In genomic region chr14:24256960-24257359, GRCh38 we compare ENCODE assay signal across 27 cellular contexts. TPM values are rescaled to one million over a fixed set of nuclear protein-coding genes. Genes with fewer than 3 reads are reported as not detected.
DNase-seq lines count a peak whose midpoint lies in the region; ATAC-seq, FAIRE-seq and TF ChIP-seq lines count a peak whose summit lies in the region.
"Had no signal": no experiment of that assay in that cellular context is flagged by ENCODE, and none has a peak within 500 bp of the region (broad histone marks: within the 10 kb centered on the region; RNA-seq: fewer than 3 reads in every experiment).

No MANE protein-coding gene starts in this region.

- no peak overlapping the region for H3K4me3 Mint-ChIP-seq in T-helper 1 cell treated with Interleukin-12 subunit alpha and Interleukin-12 subunit beta and Interleukin-4 antibody, amounts not matched to agents 30 μg/mL and 1 μg/mL, for 36 hours
- H3K4me3 Mint-ChIP-seq in T-helper 17 cell, result no peak overlapping the region
- H3K4me3 Mint-ChIP-seq: CD4-positive, alpha-beta memory T cell; H9; HFFc6 had no signal

- DNase-seq in T-helper 1 cell (no peak), T-helper 17 cell (no peak), kidney (peak; percentile 52), spleen (peak; percentile 66), GM12892 (ENCODE audit: insufficient read length) (no peak)
- DNase-seq: ACHN; Caco-2; CD4-positive, alpha-beta memory T cell; DND-41; GM23248; H9; HFFc6; KBM-7; NCI-H1092; NCI-H1436; NCI-H1930; NCI-H2227 treated with DMSO at 0.1 percent for 48 hours; NCI-H510A treated with DMSO at 0.1 percent for 48 hours; NCI-H774 had no signal

- FAIRE-seq in kidney (lab: Jason Lieb, UNC) (no peak), GM12892 (lab: Jason Lieb, UNC) (no peak)
- FAIRE-seq: GM18507 had no signal

- TF ChIP-seq POLR2A in spleen (IDR thresholded peaks at IDR 0.05) (no peak), GM12892 (IDR thresholded peaks at IDR 0.05; ENCODE audit: low read depth, low read length) (no peak)

- H3K4me1 Mint-ChIP-seq in T-helper 1 cell treated with Interleukin-12 subunit alpha and Interleukin-12 subunit beta and Interleukin-4 antibody, amounts not matched to agents 30 μg/mL and 1 μg/mL, for 36 hours (ENCODE audit: low read depth), result no peaks in the 10 kb centered on the region
- H3K4me1 Mint-ChIP-seq in T-helper 17 cell, result peaks cover 2% of the 10 kb centered on the region
- H3K4me1 Mint-ChIP-seq: CD4-positive, alpha-beta memory T cell; H9 had no signal

- H3K4me3 ChIP-seq in kidney (ENCODE audit: low read length in 2 of 2), result no peak overlapping the region
- H3K4me3 ChIP-seq in spleen, result no peak overlapping the region
- H3K4me3 ChIP-seq: BLaER1 treated with 17β-estradiol and CSF1 and Interleukin-3, amounts not matched to agents 10 nM and 100 nM; GM23248; SJSA1 had no signal

- no peaks in the 10 kb centered on the region for H3K9me3 Mint-ChIP-seq in T-helper 1 cell treated with Interleukin-12 subunit alpha and Interleukin-12 subunit beta and Interleukin-4 antibody, amounts not matched to agents 30 μg/mL and 1 μg/mL, for 36 hours
- H3K9me3 Mint-ChIP-seq: CD4-positive, alpha-beta memory T cell; H9; HFFc6 had no signal

- 67 to 92% (median 90%) methylated on average over 4 of the region's 4 CpGs for WGBS in spleen, 5 donors

- H3K9ac ChIP-seq in kidney (ENCODE audit: low read length in 2 of 2), result no peak overlapping the region
- H3K9ac ChIP-seq: GM23248 had no signal

- peaks cover 0 to 3% of the 10 kb centered on the region in 2 donors for H3K4me1 ChIP-seq in kidney (ENCODE audit: control insufficient read depth in 1 of 2, insufficient read depth in 1 of 2, low read depth in 1 of 2, low read length in 2 of 2)
- H3K4me1 ChIP-seq in spleen, result no peaks in the 10 kb centered on the region

- H3K36me3 Mint-ChIP-seq in T-helper 1 cell treated with Interleukin-12 subunit alpha and Interleukin-12 subunit beta and Interleukin-4 antibody, amounts not matched to agents 30 μg/mL and 1 μg/mL, for 36 hours (ENCODE audit: low read depth), result peaks cover 8% of the 10 kb centered on the region
- peaks cover 4% of the 10 kb centered on the region for H3K36me3 Mint-ChIP-seq in T-helper 17 cell (ENCODE audit: low read depth)

- no peaks in the 10 kb centered on the region for H3K27me3 Mint-ChIP-seq in T-helper 1 cell treated with Interleukin-12 subunit alpha and Interleukin-12 subunit beta and Interleukin-4 antibody, amounts not matched to agents 30 μg/mL and 1 μg/mL, for 36 hours (ENCODE audit: low read depth)
- no peaks in the 10 kb centered on the region for H3K27me3 Mint-ChIP-seq in T-helper 17 cell
- H3K27me3 Mint-ChIP-seq: CD4-positive, alpha-beta memory T cell had no signal

- no peak for ATAC-seq in T-helper 17 cell
- ATAC-seq in GM18907 (IDR thresholded peaks at IDR 0.05; ENCODE audit: unreplicated experiment), result no peak
- ATAC-seq in GM18867 (IDR thresholded peaks at IDR 0.05; ENCODE audit: unreplicated experiment), result no peak
- ATAC-seq: Panc1 had no signal

- TF ChIP-seq CTCF in kidney (IDR thresholded peaks at IDR 0.05; ENCODE audit: borderline replicate concordance, extremely low read depth, insufficient read depth), result no peak
- TF ChIP-seq CTCF in spleen (IDR thresholded peaks at IDR 0.05 in 8 of 11, conservative IDR thresholded peaks at IDR 0.05 in 3 of 11), result no peak

- H3K36me3 ChIP-seq in kidney (ENCODE audit: control insufficient read depth in 1 of 2, insufficient read depth in 2 of 2, low read length in 2 of 2) (peaks cover 2 to 7% of the 10 kb centered on the region in 2 donors), spleen (peaks cover 0 to 91% (median 6%) of the 10 kb centered on the region in 6 donors)
- H3K36me3 ChIP-seq: SJSA1 had no signal

- no peaks in the 10 kb centered on the region for H3K27me3 ChIP-seq in spleen (replicated peaks in 1 of 7)
- H3K27me3 ChIP-seq: BLaER1 treated with 17β-estradiol and CSF1 and Interleukin-3, amounts not matched to agents 10 nM and 100 nM; SJSA1 had no signal

- no peak overlapping the region for H3K27ac ChIP-seq in kidney (ENCODE audit: low read depth in 2 of 2, low read length in 2 of 2)
- peak overlapping the region in 1 of 8 donors; percentile 21 for H3K27ac ChIP-seq in spleen
- H3K27ac ChIP-seq: 22Rv1; BLaER1 treated with 17β-estradiol and CSF1 and Interleukin-3, amounts not matched to agents 10 nM and 100 nM; GM23248; SJSA1 had no signal

- peak overlapping the region; percentile 31 for H3K27ac Mint-ChIP-seq in T-helper 1 cell treated with Interleukin-12 subunit alpha and Interleukin-12 subunit beta and Interleukin-4 antibody, amounts not matched to agents 30 μg/mL and 1 μg/mL, for 36 hours
- peak overlapping the region; percentile 32 for H3K27ac Mint-ChIP-seq in T-helper 17 cell
- H3K27ac Mint-ChIP-seq: HFFc6 had no signal

- H3K9me3 ChIP-seq in T-helper 17 cell (ENCODE audit: control insufficient read depth, low read length, poor library complexity, severe bottlenecking) (no peaks in the 10 kb centered on the region), kidney (ENCODE audit: control insufficient read depth in 1 of 2, low read length in 2 of 2) (no peaks in the 10 kb centered on the region), spleen (no peaks in the 10 kb centered on the region)
- H3K9me3 ChIP-seq: BLaER1 treated with 17β-estradiol and CSF1 and Interleukin-3, amounts not matched to agents 10 nM and 100 nM; Caco-2; SJSA1 had no signal

- intact Hi-C loops in kidney (cut with DNase I) (loop anchor here (10.0 kb wide), 1 partner anchor 48 kb away; the partner anchor contains the start of gene CIDEB), spleen (cut with DNase I; ENCODE audit: low total_unique reads) (no loop called here)

RNA-seq across cellular contexts. Expression of gene TGM1, which starts 6.0 kb away (rescaled TPM):
- total RNA-seq in T-helper 17 cell (1 to 10 TPM; 3.4 to 4.3 TPM), kidney (13.1 TPM), spleen (1 to 10 TPM; 1.4 to 4.8 (median 2.8) TPM)
- polyA plus RNA-seq in kidney (ENCODE audit: insufficient read depth, low read depth, low replicate concordance) (4.5 TPM), spleen (1 to 10 TPM; 1.7 to 3.5 (median 2.3) TPM)
- polyA plus RNA-seq in GM12892 (2012; ENCODE audit: missing spikeins), result 1.4 TPM

RNA-seq across cellular contexts. Expression of gene RABGGTA, which starts 14.4 kb away (rescaled TPM):
- 10 to 100 TPM; 54.4 to 72.1 TPM for total RNA-seq in T-helper 17 cell
- total RNA-seq in kidney, result 33.9 TPM
- 25.8 TPM for polyA plus RNA-seq in kidney (ENCODE audit: insufficient read depth, low read depth, low replicate concordance)
- 10 to 100 TPM; 41.7 to 63.0 (median 48.6) TPM for total RNA-seq in spleen
- 10 to 100 TPM; 22.5 to 46.7 (median 41.4) TPM for polyA plus RNA-seq in spleen
- polyA plus RNA-seq in GM12892 (2012; ENCODE audit: missing spikeins), result 30.7 TPM

RNA-seq across cellular contexts. Expression of gene TINF2, which starts 14.5 kb away (rescaled TPM):
- total RNA-seq in T-helper 17 cell (100 to 1,000 TPM; 106 to 107 TPM), kidney (99.4 TPM), spleen (100 to 1,000 TPM in 3 of 7 donors, 10 to 100 TPM in 4; 61.8 to 121 (median 99.5) TPM)
- polyA plus RNA-seq in kidney (ENCODE audit: insufficient read depth, low read depth, low replicate concordance) (57.0 TPM), spleen (10 to 100 TPM; 55.7 to 60.8 (median 57.4) TPM)
- polyA plus RNA-seq in GM12892 (2012; ENCODE audit: missing spikeins), result 38.1 TPM

RNA-seq across cellular contexts. Expression of gene GMPR2, which starts 24.2 kb away (rescaled TPM):
- 10 to 100 TPM; 37.0 to 44.0 TPM for total RNA-seq in T-helper 17 cell
- total RNA-seq in kidney, result 75.0 TPM
- 92.5 TPM for polyA plus RNA-seq in kidney (ENCODE audit: insufficient read depth, low read depth, low replicate concordance)
- total RNA-seq in spleen, result 10 to 100 TPM; 57.0 to 85.6 (median 82.6) TPM
- polyA plus RNA-seq in spleen, result 10 to 100 TPM; 42.2 to 57.9 (median 50.3) TPM
- polyA plus RNA-seq in GM12892 (2012; ENCODE audit: missing spikeins), result 60.0 TPM

RNA-seq across cellular contexts. Expression of gene NEDD8, which starts 24.8 kb away (rescaled TPM):
- total RNA-seq in T-helper 17 cell (10 to 100 TPM; 90.0 to 99.5 TPM), kidney (145 TPM), spleen (100 to 1,000 TPM in 6 of 7 donors, 10 to 100 TPM in 1; 98.6 to 137 (median 122) TPM)
- polyA plus RNA-seq in kidney (ENCODE audit: insufficient read depth, low read depth, low replicate concordance) (439 TPM), spleen (100 to 1,000 TPM; 164 to 237 (median 228) TPM)
- polyA plus RNA-seq in GM12892 (2012; ENCODE audit: missing spikeins), result 297 TPM

Comparison
In these comparisons a context has a peak if more than half of its experiments do, and no peak if none do; other contexts are left out.
1. DNase-seq: peak in kidney (single experiment) and spleen (single experiment); none in T-helper 1 cell (0 of 5), T-helper 17 cell (0 of 3) and GM12892 (single experiment).